1 cellular context compared by ENCODE assay signal in genomic region chr1:31757204-31757679, GRCh38.
A peak's percentile ranks its signal among the peaks of the same experiment; 100 is the strongest.
TF ChIP-seq lines count a peak whose summit lies in the region.

No MANE protein-coding gene starts in this region.

TF ChIP-seq in HepG2, 621 proteins besides CTCF, POLR2A, EP300 and RAD21:
- TF ChIP-seq KLF9 (CRISPR knock-in tag; IDR thresholded peaks at IDR 0.05; ENCODE audit: low read depth), result no peak
- TF ChIP-seq ZNF709 (CRISPR knock-in tag; IDR thresholded peaks at IDR 0.05), result no peak
- peak; percentile 83 for TF ChIP-seq ZNF629 (CRISPR knock-in tag; conservative IDR thresholded peaks at IDR 0.05)
- TF ChIP-seq ZNF670 (CRISPR knock-in tag; IDR thresholded peaks at IDR 0.05; ENCODE audit: borderline replicate concordance), result no peak
- no peak for TF ChIP-seq CENPX (CRISPR knock-in tag; IDR thresholded peaks at IDR 0.05)
- no peak for TF ChIP-seq REXO4 (CRISPR knock-in tag; IDR thresholded peaks at IDR 0.05; ENCODE audit: borderline replicate concordance)
- no peak for TF ChIP-seq SNAI1 (CRISPR knock-in tag; IDR thresholded peaks at IDR 0.05; ENCODE audit: borderline replicate concordance)
- TF ChIP-seq ZXDC (CRISPR knock-in tag; IDR thresholded peaks at IDR 0.05), result no peak
- TF ChIP-seq ZNF33B (CRISPR knock-in tag; IDR thresholded peaks at IDR 0.05), result no peak
- peak; percentile 31; the same call in 1 of the 2 replicates for TF ChIP-seq CHD4 (IDR thresholded peaks at IDR 0.05; ENCODE audit: borderline replicate concordance, low read length)
- no peak for TF ChIP-seq ZEB1 (IDR thresholded peaks at IDR 0.05; ENCODE audit: insufficient replicate concordance, low read depth)
- TF ChIP-seq CENPT (CRISPR knock-in tag; IDR thresholded peaks at IDR 0.05; ENCODE audit: low read depth), result no peak
- TF ChIP-seq SNAPC2 (CRISPR knock-in tag; IDR thresholded peaks at IDR 0.05), result no peak
- TF ChIP-seq, protein P1, sequence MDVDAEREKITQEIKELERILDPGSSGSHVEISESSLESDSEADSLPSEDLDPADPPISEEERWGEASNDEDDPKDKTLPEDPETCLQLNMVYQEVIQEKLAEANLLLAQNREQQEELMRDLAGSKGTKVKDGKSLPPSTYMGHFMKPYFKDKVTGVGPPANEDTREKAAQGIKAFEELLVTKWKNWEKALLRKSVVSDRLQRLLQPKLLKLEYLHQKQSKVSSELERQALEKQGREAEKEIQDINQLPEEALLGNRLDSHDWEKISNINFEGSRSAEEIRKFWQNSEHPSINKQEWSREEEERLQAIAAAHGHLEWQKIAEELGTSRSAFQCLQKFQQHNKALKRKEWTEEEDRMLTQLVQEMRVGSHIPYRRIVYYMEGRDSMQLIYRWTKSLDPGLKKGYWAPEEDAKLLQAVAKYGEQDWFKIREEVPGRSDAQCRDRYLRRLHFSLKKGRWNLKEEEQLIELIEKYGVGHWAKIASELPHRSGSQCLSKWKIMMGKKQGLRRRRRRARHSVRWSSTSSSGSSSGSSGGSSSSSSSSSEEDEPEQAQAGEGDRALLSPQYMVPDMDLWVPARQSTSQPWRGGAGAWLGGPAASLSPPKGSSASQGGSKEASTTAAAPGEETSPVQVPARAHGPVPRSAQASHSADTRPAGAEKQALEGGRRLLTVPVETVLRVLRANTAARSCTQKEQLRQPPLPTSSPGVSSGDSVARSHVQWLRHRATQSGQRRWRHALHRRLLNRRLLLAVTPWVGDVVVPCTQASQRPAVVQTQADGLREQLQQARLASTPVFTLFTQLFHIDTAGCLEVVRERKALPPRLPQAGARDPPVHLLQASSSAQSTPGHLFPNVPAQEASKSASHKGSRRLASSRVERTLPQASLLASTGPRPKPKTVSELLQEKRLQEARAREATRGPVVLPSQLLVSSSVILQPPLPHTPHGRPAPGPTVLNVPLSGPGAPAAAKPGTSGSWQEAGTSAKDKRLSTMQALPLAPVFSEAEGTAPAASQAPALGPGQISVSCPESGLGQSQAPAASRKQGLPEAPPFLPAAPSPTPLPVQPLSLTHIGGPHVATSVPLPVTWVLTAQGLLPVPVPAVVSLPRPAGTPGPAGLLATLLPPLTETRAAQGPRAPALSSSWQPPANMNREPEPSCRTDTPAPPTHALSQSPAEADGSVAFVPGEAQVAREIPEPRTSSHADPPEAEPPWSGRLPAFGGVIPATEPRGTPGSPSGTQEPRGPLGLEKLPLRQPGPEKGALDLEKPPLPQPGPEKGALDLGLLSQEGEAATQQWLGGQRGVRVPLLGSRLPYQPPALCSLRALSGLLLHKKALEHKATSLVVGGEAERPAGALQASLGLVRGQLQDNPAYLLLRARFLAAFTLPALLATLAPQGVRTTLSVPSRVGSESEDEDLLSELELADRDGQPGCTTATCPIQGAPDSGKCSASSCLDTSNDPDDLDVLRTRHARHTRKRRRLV (CRISPR knock-in tag; IDR thresholded peaks at IDR 0.05), result no peak
TF ChIP-seq in HepG2: peak in this region for 2.
